In genomic region chr17:73727941-73728340, GRCh38 we compare ENCODE assay signal across 10 cellular contexts.
"Had no signal": no experiment of that assay in that cellular context is flagged by ENCODE, and none has a peak within 500 bp of the region (broad histone marks: within the 10 kb centered on the region; RNA-seq: fewer than 3 reads in every experiment).

No MANE protein-coding gene starts in this region.

- H3K27ac ChIP-seq: GM23248, HL-60 had no signal

- H3K36me3 ChIP-seq: HAP-1 had no signal

- H2AFZ ChIP-seq: GM23248 had no signal

- H3K4me3 ChIP-seq: GM23248, HAP-1 had no signal

- H3K9me3 ChIP-seq: HAP-1 had no signal

- H3K4me3 Mint-ChIP-seq: HFFc6 had no signal

- H3K4me1 ChIP-seq: HAP-1 had no signal

- FAIRE-seq: HepG2 had no signal

- H3K36me3 Mint-ChIP-seq: IgD-negative memory B cell had no signal

- H3K9ac ChIP-seq: GM23248 had no signal

- H3K27ac Mint-ChIP-seq: HFFc6, IgD-negative memory B cell had no signal

- ATAC-seq: HCT116, HepG2 had no signal

- DNase-seq: GM23248, GOT3, H7, HFFc6, KG1 had no signal
